1 cellular context compared by ENCODE assay signal in genomic region chr6:32174416-32174815, GRCh38.
TF ChIP-seq lines count a peak whose summit lies in the region.

No MANE protein-coding gene starts in this region.

TF ChIP-seq in K562, 482 proteins besides CTCF, POLR2A, EP300 and RAD21:
- TF ChIP-seq ZFP1 (CRISPR knock-in tag; IDR thresholded peaks at IDR 0.05) (no peak), ZBTB49 (CRISPR knock-in tag; IDR thresholded peaks at IDR 0.05; ENCODE audit: borderline replicate concordance) (no peak), ZBTB11 (CRISPR knock-in tag; IDR thresholded peaks at IDR 0.05) (no peak), GABPB2 (CRISPR knock-in tag; conservative IDR thresholded peaks at IDR 0.05) (no peak), MECOM (CRISPR knock-in tag; IDR thresholded peaks at IDR 0.05) (no peak), YBX1 (IDR thresholded peaks at IDR 0.05) (no peak), RAD51 (IDR thresholded peaks at IDR 0.05; ENCODE audit: borderline replicate concordance, low read depth) (no peak), MCM7 (IDR thresholded peaks at IDR 0.05) (no peak), ZNF449 (CRISPR knock-in tag; IDR thresholded peaks at IDR 0.05) (no peak), ZFP36 (IDR thresholded peaks at IDR 0.05; ENCODE audit: low read depth, low read length, partially characterized antibody) (no peak), RUNX1 (IDR thresholded peaks at IDR 0.05; ENCODE audit: low read depth) (no peak), NONO (IDR thresholded peaks at IDR 0.05; ENCODE audit: low read depth in 2 of 2, low read length in 1 of 2) (no peak), MIER1 (IDR thresholded peaks at IDR 0.05; ENCODE audit: low read depth) (no peak), ZNF518B (CRISPR knock-in tag; IDR thresholded peaks at IDR 0.05) (no peak), FOXJ2 (tag; IDR thresholded peaks at IDR 0.05) (no peak), ZNF232 (CRISPR knock-in tag; IDR thresholded peaks at IDR 0.05) (no peak), ZNF217 (CRISPR knock-in tag; IDR thresholded peaks at IDR 0.05) (no peak), FOXP4 (CRISPR knock-in tag; IDR thresholded peaks at IDR 0.05; ENCODE audit: borderline replicate concordance) (no peak), KLF6 (CRISPR knock-in tag; IDR thresholded peaks at IDR 0.05; ENCODE audit: borderline replicate concordance) (no peak)
